Comparison of ENCODE assay signal across 8 cellular contexts in genomic region chr3:57169872-57170623, GRCh38.
DNase-seq lines count a peak whose midpoint lies in the region; ATAC-seq and TF ChIP-seq lines count a peak whose summit lies in the region.

No MANE protein-coding gene starts in this region.

- ATAC-seq in GM19351 (IDR thresholded peaks at IDR 0.05; ENCODE audit: unreplicated experiment) (peak; percentile 62), RWPE2 (ENCODE audit: low read depth) (peak; percentile 85)

- H3K36me3 ChIP-seq in BLaER1 treated with 17β-estradiol and CSF1 and Interleukin-3, amounts not matched to agents 10 nM and 100 nM, result no peaks in the 10 kb centered on the region
- H3K36me3 ChIP-seq in RWPE2 (ENCODE audit: low read depth) (no peaks in the 10 kb centered on the region), neutrophil (no peaks in the 10 kb centered on the region)

- H3K9ac ChIP-seq in BLaER1 treated with 17β-estradiol and CSF1 and Interleukin-3, amounts not matched to agents 10 nM and 100 nM, result peak overlapping the region in 3 of 11 experiments; percentile 5 to 51 (median 47); a peak in 3 of 22 replicates

- peak in 49 of 76 experiments; percentile 2 to 60 (median 33) for DNase-seq in HUDEP-2 (lab: John Stamatoyannopoulos, UW; ENCODE audit: unreplicated experiment in 76 of 76)
- peak; percentile 72 for DNase-seq in RWPE2 (ENCODE audit: low spot score)
- peak; percentile 59 for DNase-seq in activated gamma-delta T cell treated with Interleukin-2 at 50 U/mL for 16 hours
- peak; percentile 61 for DNase-seq in foreskin melanocyte
- DNase-seq in superior temporal gyrus (ENCODE audit: extremely low spot score), result peak; percentile 83

- peaks cover 0 to 15% (median 0%) of the 10 kb centered on the region in 11 experiments; a peak in 4 of 22 replicates for H4K20me1 ChIP-seq in BLaER1 treated with 17β-estradiol and CSF1 and Interleukin-3, amounts not matched to agents 10 nM and 100 nM

- peak overlapping the region; percentile 70 to 86 (median 78) for H3K4me2 ChIP-seq in BLaER1 treated with 17β-estradiol and CSF1 and Interleukin-3, amounts not matched to agents 10 nM and 100 nM

- H3K27me3 ChIP-seq in BLaER1 treated with 17β-estradiol and CSF1 and Interleukin-3, amounts not matched to agents 10 nM and 100 nM, result peaks cover 2 to 46% (median 12%) of the 10 kb centered on the region in 11 experiments
- H3K27me3 ChIP-seq in RWPE2 (ENCODE audit: insufficient read depth, poor library complexity, severe bottlenecking), result no peaks in the 10 kb centered on the region
- H3K27me3 ChIP-seq in neutrophil, result peaks cover 48% of the 10 kb centered on the region

- peak overlapping the region; percentile 37 to 57 (median 48) for H3K4me3 ChIP-seq in BLaER1 treated with 17β-estradiol and CSF1 and Interleukin-3, amounts not matched to agents 10 nM and 100 nM
- H3K4me3 ChIP-seq in RWPE2 (ENCODE audit: severe bottlenecking), result peak overlapping the region; percentile 34
- H3K4me3 ChIP-seq in neutrophil (ENCODE audit: low read depth in 1 of 2, low read length in 1 of 2), result peak overlapping the region; percentile 47 to 52

- peak; percentile 93 for TF ChIP-seq CTCF in RWPE2 (IDR thresholded peaks at IDR 0.05; ENCODE audit: poor library complexity, severe bottlenecking)
- TF ChIP-seq CTCF in neutrophil (IDR thresholded peaks at IDR 0.05), result peak; percentile 71

- no peaks in the 10 kb centered on the region for H3K9me3 ChIP-seq in BLaER1 treated with 17β-estradiol and CSF1 and Interleukin-3, amounts not matched to agents 10 nM and 100 nM (replicated peaks in 1 of 11)
- H3K9me3 ChIP-seq in RWPE2 (ENCODE audit: severe bottlenecking) (no peaks in the 10 kb centered on the region), neutrophil (no peaks in the 10 kb centered on the region)

- H3K4me1 ChIP-seq in BLaER1 treated with 17β-estradiol and CSF1 and Interleukin-3, amounts not matched to agents 10 nM and 100 nM, result peaks cover 10 to 36% (median 25%) of the 10 kb centered on the region in 10 experiments; a peak in 19 of 20 replicates
- H3K4me1 ChIP-seq in RWPE2 (ENCODE audit: insufficient read depth, poor library complexity, severe bottlenecking), result no peaks in the 10 kb centered on the region
- H3K4me1 ChIP-seq in neutrophil (ENCODE audit: control insufficient read depth in 1 of 2, insufficient read depth in 1 of 2, low read depth in 1 of 2, low read length in 1 of 2), result peaks cover 14 to 28% of the 10 kb centered on the region in 2 experiments

- no peak overlapping the region for H3K27ac ChIP-seq in BLaER1 treated with 17β-estradiol and CSF1 and Interleukin-3, amounts not matched to agents 10 nM and 100 nM
- H3K27ac ChIP-seq in RWPE2 (ENCODE audit: poor library complexity, severe bottlenecking) (no peak overlapping the region), neutrophil (no peak overlapping the region)

Comparison
In these comparisons a context has a peak if more than half of its experiments do, and no peak if none do; other contexts are left out.
1. DNase-seq: peak in every context shown above with its lines; median percentile 83 in superior temporal gyrus; 72 in RWPE2; 61 in foreskin melanocyte; 59 in activated gamma-delta T cell treated with Interleukin-2 at 50 U/mL for 16 hours; 33 in HUDEP-2.